In genomic region chr3:187689984-187690383, GRCh38 we compare ENCODE assay signal across 28 cellular contexts. TPM values are rescaled to one million over a fixed set of nuclear protein-coding genes. Genes with fewer than 3 reads are reported as not detected.
DNase-seq lines count a peak whose midpoint lies in the region; ATAC-seq and TF ChIP-seq lines count a peak whose summit lies in the region.
"Had no signal": no experiment of that assay in that cellular context is flagged by ENCODE, and none has a peak within 500 bp of the region (broad histone marks: within the 10 kb centered on the region; RNA-seq: fewer than 3 reads in every experiment).

No MANE protein-coding gene starts in this region.

- no peak overlapping the region for H2AFZ ChIP-seq in IMR-90 (replicated peaks; ENCODE audit: low read length, poor library complexity)
- no peak overlapping the region for H2AFZ ChIP-seq in OCI-LY7 (ENCODE audit: low read length)

- POLR2A ChIA-PET in IMR-90 (lab: Charles Lee; ENCODE audit: unreplicated experiment): no interaction called here
- POLR2A ChIA-PET in OCI-LY7 (lab: Charles Lee): no interaction called here

- H2AK5ac ChIP-seq in IMR-90 (ENCODE audit: low read depth, low read length): no peak overlapping the region

- CTCF ChIA-PET in IMR-90 (lab: Yijun Ruan, JAX): interaction anchor here (1.4 kb wide), 1 partner anchor 11 kb away, joined by 6 read pairs; no protein-coding TSS in a partner anchor
- CTCF ChIA-PET in OCI-LY7 (lab: Charles Lee; ENCODE audit: unreplicated experiment): no interaction called here

- no peak overlapping the region for H3K14ac ChIP-seq in IMR-90 (replicated peaks; ENCODE audit: low read depth, low read length)

- H4K91ac ChIP-seq in IMR-90 (ENCODE audit: insufficient read depth, low read depth, low read length): no peak overlapping the region

- no peak overlapping the region for H2BK5ac ChIP-seq in IMR-90 (ENCODE audit: low read depth, low read length, poor library complexity, severe bottlenecking)

- no peaks in the 10 kb centered on the region for H3K79me1 ChIP-seq in IMR-90 (ENCODE audit: low read depth in 1 of 2, low read length in 2 of 2)

- no peaks in the 10 kb centered on the region for H3K79me2 ChIP-seq in OCI-LY7 (ENCODE audit: insufficient read depth, low read depth, low read length)

- TF ChIP-seq POLR2A in IMR-90 (IDR thresholded peaks at IDR 0.05; ENCODE audit: low read depth, low read length): no peak

- intact Hi-C loops in IMR-90 (cut with micrococcal nuclease) (no loop called here), OCI-LY7 (cut with micrococcal nuclease; ENCODE audit: unreplicated experiment) (no loop called here)

- TF ChIP-seq CTCF in IMR-90 (conservative IDR thresholded peaks at IDR 0.05; ENCODE audit: low read depth, low read length) (no peak), brain microvascular endothelial cell (IDR thresholded peaks at IDR 0.05; ENCODE audit: low read depth, low read length, missing control alignments) (no peak), OCI-LY7 (conservative IDR thresholded peaks at IDR 0.05; ENCODE audit: low read length) (no peak)

- no peak overlapping the region for H3K18ac ChIP-seq in IMR-90 (ENCODE audit: low read depth, low read length)

- H4K8ac ChIP-seq in IMR-90 (ENCODE audit: low read depth in 2 of 2, low read length in 2 of 2): no peak overlapping the region

- H2BK120ac ChIP-seq in IMR-90 (ENCODE audit: low read depth, low read length): no peak overlapping the region

- H3K56ac ChIP-seq in IMR-90 (ENCODE audit: extremely low read depth, insufficient read depth, low read length): no peak overlapping the region

- no CpG with 5 or more reads among the region's 4 CpGs for WGBS in IMR-90 (ENCODE audit: extremely low coverage in 2 of 2, insufficient read length in 1 of 2), 2 experiments

- H3K27ac ChIP-seq in IMR-90 (ENCODE audit: insufficient read depth, low read length): no peak overlapping the region
- H3K27ac ChIP-seq in brain microvascular endothelial cell: no peak overlapping the region
- no peak overlapping the region for H3K27ac ChIP-seq in OCI-LY7 (ENCODE audit: low read depth, low read length, poor library complexity, severe bottlenecking)
- H3K27ac ChIP-seq: psoas muscle, tibial artery, VCaP had no signal

- H3K9me2 ChIP-seq in OCI-LY7 (ENCODE audit: insufficient read depth, low read length): no peaks in the 10 kb centered on the region

- no peak overlapping the region for H3K9ac ChIP-seq in IMR-90 (ENCODE audit: low read depth, low read length)

- H3K4me1 ChIP-seq in IMR-90 (ENCODE audit: control insufficient read depth, insufficient read depth, low read length) (no peaks in the 10 kb centered on the region), OCI-LY7 (ENCODE audit: insufficient read depth, low read length, poor library complexity, severe bottlenecking) (no peaks in the 10 kb centered on the region)
- H3K4me1 ChIP-seq: psoas muscle, tibial artery had no signal

- no peak overlapping the region for H2AK9ac ChIP-seq in IMR-90 (replicated peaks; ENCODE audit: low read depth, low read length, poor library complexity)

- H4K20me1 ChIP-seq in IMR-90 (ENCODE audit: insufficient read depth, low read length): no peaks in the 10 kb centered on the region
- H4K20me1 ChIP-seq in OCI-LY7 (ENCODE audit: insufficient read depth, low read length): no peaks in the 10 kb centered on the region

- TF ChIP-seq RAD21 in IMR-90 (IDR thresholded peaks at IDR 0.05; ENCODE audit: low read length): no peak

- no peak overlapping the region for H3K23ac ChIP-seq in IMR-90 (ENCODE audit: low read depth, low read length)

- H3K36me3 ChIP-seq in IMR-90 (ENCODE audit: control insufficient read depth, insufficient read depth, low read length) (no peaks in the 10 kb centered on the region), brain microvascular endothelial cell (replicated peaks) (no peaks in the 10 kb centered on the region), OCI-LY7 (ENCODE audit: insufficient read depth, low read length) (no peaks in the 10 kb centered on the region)
- H3K36me3 ChIP-seq: tibial artery had no signal

- peak; percentile 56 for DNase-seq in ELR (ENCODE audit: low read depth)
- DNase-seq in IMR-90: peak; percentile 60
- DNase-seq in brain microvascular endothelial cell: peak; percentile 64
- DNase-seq in iris pigment epithelial cell (ENCODE audit: low read depth): peak; percentile 66
- no peak for DNase-seq in NCI-H1694 (lab: John Stamatoyannopoulos, UW)
- DNase-seq in OCI-LY7 (ENCODE audit: low spot score): no peak
- DNase-seq in NK-92 treated with Interleukin-12 subunit alpha and Interleukin-12 subunit beta, amount 100 ng/mL, for 24 hours (lab: John Stamatoyannopoulos, UW): no peak
- DNase-seq: activated CD4-positive, alpha-beta T cell treated with anti-CD3 and anti-CD28 coated beads for 4 hours; activated T-cell treated with anti-CD3 and anti-CD28 coated beads, Interleukin-2, amount 50 U/mL, for 4 hours; caudate nucleus; CD4-positive, CD25-positive, alpha-beta regulatory T cell; glutamatergic neuron; KG1; kidney; midbrain; naive thymus-derived CD8-positive, alpha-beta T cell; NCI-H510A; occipital lobe; psoas muscle; Right ventricle myocardium superior; stimulated activated CD4-positive, alpha-beta T cell treated with anti-CD3 and anti-CD28 coated beads, Interleukin-15, amount 100 ng/mL, for 24 hours; tibial artery had no signal

- no peak overlapping the region for H3K4me3 ChIP-seq in IMR-90 (ENCODE audit: insufficient read depth, low read depth, low read length)
- no peak overlapping the region for H3K4me3 ChIP-seq in brain microvascular endothelial cell (ENCODE audit: low read depth, low read length)
- no peak overlapping the region for H3K4me3 ChIP-seq in OCI-LY7 (ENCODE audit: low read depth, low read length, poor library complexity, severe bottlenecking)
- H3K4me3 ChIP-seq: psoas muscle, tibial artery had no signal

- ATAC-seq in IMR-90 (ENCODE audit: low read depth) (peak; percentile 32), GM19397 (IDR thresholded peaks at IDR 0.05; ENCODE audit: unreplicated experiment) (no peak)
- ATAC-seq: activated T-cell treated with anti-CD3 and anti-CD28 coated beads, Interleukin-2, amount 50 U/mL, for 4 hours; esophagus mucosa; naive thymus-derived CD8-positive, alpha-beta T cell; psoas muscle had no signal

- peaks cover 10% of the 10 kb centered on the region for H3K27me3 ChIP-seq in IMR-90 (ENCODE audit: control insufficient read depth, insufficient read depth, low read length)
- peaks cover 11% of the 10 kb centered on the region for H3K27me3 ChIP-seq in brain microvascular endothelial cell (replicated peaks)

- in situ Hi-C loops in IMR-90 (cut with MboI; ENCODE audit: low sequenced_read_pairs): no loop called here
- in situ Hi-C loops in brain microvascular endothelial cell (cut with HindIII; ENCODE audit: low pct_ligation_motif_present, low sequenced_read_pairs): loop anchor here (25.0 kb wide), 1 partner anchor 478 kb away; no protein-coding TSS in a partner anchor

- peaks cover 6% of the 10 kb centered on the region; the same call in 1 of the 2 replicates for H3K9me3 ChIP-seq in IMR-90 (ENCODE audit: control insufficient read depth, insufficient read depth, low read length)
- peaks cover 13% of the 10 kb centered on the region; the same call in 1 of the 2 replicates for H3K9me3 ChIP-seq in OCI-LY7 (ENCODE audit: low read length)

- H2BK20ac ChIP-seq in IMR-90 (ENCODE audit: low read depth, low read length): no peak overlapping the region

- no peak overlapping the region for H4K5ac ChIP-seq in IMR-90 (ENCODE audit: low read depth, low read length)

- H3K4ac ChIP-seq in IMR-90 (ENCODE audit: low read depth, low read length): no peak overlapping the region

- H3K4me2 ChIP-seq in IMR-90 (ENCODE audit: low read depth, low read length): no peak overlapping the region
- H3K4me2 ChIP-seq in OCI-LY7 (ENCODE audit: low read length): no peak overlapping the region

- dilution Hi-C loops in IMR-90 (cut with HindIII; ENCODE audit: low sequenced_read_pairs, unreplicated experiment): loop anchor here (25.0 kb wide), 2 partner anchors 378 to 478 kb away; no protein-coding TSS in a partner anchor

- BruUV-seq in IMR-90 (replicated peaks; lab: Mats Ljungman, UMichigan): no TSS peak
- BruUV-seq in OCI-LY7 (replicated peaks; lab: Mats Ljungman, UMichigan): no TSS peak

- no peak overlapping the region for H2BK15ac ChIP-seq in IMR-90 (ENCODE audit: low read depth, low read length)

- H3K9me1 ChIP-seq in IMR-90 (ENCODE audit: insufficient read depth, low read length): no peaks in the 10 kb centered on the region

TF ChIP-seq in IMR-90, 13 proteins besides CTCF, POLR2A, EP300 and RAD21 (continues in another document):
- no peak for TF ChIP-seq MXI1 (IDR thresholded peaks at IDR 0.05; ENCODE audit: borderline replicate concordance, low read depth, low read length)
- TF ChIP-seq RCOR1 (IDR thresholded peaks at IDR 0.05; ENCODE audit: insufficient replicate concordance, low read length): no peak
- TF ChIP-seq BHLHE40 (IDR thresholded peaks at IDR 0.05; ENCODE audit: low read depth, low read length): peak; percentile 50; the same call in 1 of the 2 replicates
- no peak for TF ChIP-seq ELK1 (IDR thresholded peaks at IDR 0.05; ENCODE audit: borderline replicate concordance, low read depth, low read length)

RNA-seq across cellular contexts. Expression of gene RTP2, which starts 12.4 kb away (rescaled TPM):
- not detected in 2 replicates for total RNA-seq in IMR-90 (2012; rRNA removed)
- polyA plus RNA-seq in IMR-90 (2012; rRNA removed): not detected in 2 replicates
- polyA plus RNA-seq in IMR-90 (2012; cell fraction: cytosol; rRNA removed): not detected in 2 replicates
- polyA plus RNA-seq in IMR-90 (2012; cell fraction: nucleus; rRNA removed; ENCODE audit: low replicate concordance): not detected in 2 replicates
- total RNA-seq in OCI-LY7 (2014; rRNA removed; shearing (Covaris generic)): not detected in 2 replicates
- not detected in 2 replicates for total RNA-seq in OCI-LY7 (2022)
- total RNA-seq: activated T-cell treated with anti-CD3 and anti-CD28 coated beads, Interleukin-2, amount 50 U/mL, for 4 hours; CD4-positive, CD25-positive, alpha-beta regulatory T cell; esophagus mucosa; H4; kidney; lower leg skin; naive thymus-derived CD8-positive, alpha-beta T cell; occipital lobe; Right ventricle myocardium superior had no signal
- polyA plus RNA-seq: adipose tissue; CD4-positive, CD25-positive, alpha-beta regulatory T cell; naive thymus-derived CD8-positive, alpha-beta T cell had no signal

RNA-seq across cellular contexts. Expression of gene SST, which starts 19.8 kb away (rescaled TPM):
- total RNA-seq in IMR-90 (2012; rRNA removed) (not detected in 2 replicates), OCI-LY7 (2022) (not detected in 2 replicates)
- polyA plus RNA-seq in IMR-90 (2012; rRNA removed): not detected in 2 replicates
- not detected in 2 replicates for polyA plus RNA-seq in IMR-90 (2012; cell fraction: cytosol; rRNA removed)
- not detected in 2 replicates for polyA plus RNA-seq in IMR-90 (2012; cell fraction: nucleus; rRNA removed; ENCODE audit: low replicate concordance)
- not detected in 2 replicates for total RNA-seq in OCI-LY7 (2014; rRNA removed; shearing (Covaris generic))
- total RNA-seq: activated T-cell treated with anti-CD3 and anti-CD28 coated beads, Interleukin-2, amount 50 U/mL, for 4 hours; CD4-positive, CD25-positive, alpha-beta regulatory T cell; esophagus mucosa; H4; kidney; lower leg skin; naive thymus-derived CD8-positive, alpha-beta T cell; psoas muscle; Right ventricle myocardium superior had no signal
- polyA plus RNA-seq: CD4-positive, CD25-positive, alpha-beta regulatory T cell; naive thymus-derived CD8-positive, alpha-beta T cell had no signal

RNA-seq across cellular contexts. Expression of gene BCL6, which starts 55.3 kb away (rescaled TPM):
- total RNA-seq in IMR-90 (2012; rRNA removed) (21.4 and 22.6 TPM in 2 replicates), OCI-LY7 (2022) (251 and 256 TPM in 2 replicates)
- polyA plus RNA-seq in IMR-90 (2012; rRNA removed): 19.7 and 20.4 TPM in 2 replicates
- 10.4 and 12.0 TPM in 2 replicates for polyA plus RNA-seq in IMR-90 (2012; cell fraction: cytosol; rRNA removed)
- 66.2 and 89.5 TPM in 2 replicates for polyA plus RNA-seq in IMR-90 (2012; cell fraction: nucleus; rRNA removed; ENCODE audit: low replicate concordance)
- total RNA-seq in OCI-LY7 (2014; rRNA removed; shearing (Covaris generic)): 62.4 and 65.6 TPM in 2 replicates

Comparison
In these comparisons a context has a peak if more than half of its experiments do, and no peak if none do; other contexts are left out.
1. DNase-seq: peak in ELR (single experiment), IMR-90 (single experiment), brain microvascular endothelial cell (single experiment) and iris pigment epithelial cell (single experiment); none in NCI-H1694 (single experiment), OCI-LY7 (single experiment) and NK-92 treated with Interleukin-12 subunit alpha and Interleukin-12 subunit beta, amount 100 ng/mL, for 24 hours (single experiment).